ENCODE assay signal across 1 cellular context in the genomic region with DNA sequence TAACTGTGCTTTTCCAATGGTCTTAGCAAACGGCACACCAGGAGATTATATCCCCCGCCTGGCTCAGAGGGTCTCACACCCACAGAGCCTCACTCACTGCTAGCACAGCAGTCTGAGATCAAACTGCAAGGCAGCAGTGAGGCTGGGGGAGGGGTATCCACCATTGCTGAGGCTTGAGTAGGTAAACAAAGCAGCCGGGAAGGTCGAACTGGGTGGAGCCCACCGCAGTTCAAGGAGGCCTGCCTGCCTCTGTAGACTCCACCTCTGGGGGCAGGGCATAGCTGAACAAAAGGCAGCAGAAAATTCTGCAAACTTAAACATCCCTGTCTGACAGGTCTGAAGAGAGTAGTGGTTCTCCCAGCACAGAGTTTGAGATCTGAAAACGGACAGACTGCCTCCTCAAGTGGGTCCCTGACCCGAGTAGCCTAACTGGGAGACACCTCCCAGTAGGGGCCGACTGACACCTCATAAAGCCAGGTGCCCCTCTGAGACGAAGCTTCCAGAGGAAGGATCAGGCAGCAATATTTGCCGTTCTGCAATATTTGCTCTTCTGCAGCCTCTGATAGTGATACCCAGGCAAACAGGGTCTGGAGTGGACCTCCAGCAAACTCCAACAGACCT.
A peak's percentile ranks its signal among the peaks of the same experiment; 100 is the strongest.
TF ChIP-seq lines count a peak whose summit lies in the region.
"Not testable (repeated sequence)": the region's sequence is repeated elsewhere in the genome, so short reads cannot be mapped to it uniquely, and the experiment has no call there.

No MANE protein-coding gene starts in this region.

TF ChIP-seq in HepG2, 621 proteins besides CTCF, POLR2A, EP300 and RAD21 (continued from another document and continues in another):
- TF ChIP-seq, protein P1, sequence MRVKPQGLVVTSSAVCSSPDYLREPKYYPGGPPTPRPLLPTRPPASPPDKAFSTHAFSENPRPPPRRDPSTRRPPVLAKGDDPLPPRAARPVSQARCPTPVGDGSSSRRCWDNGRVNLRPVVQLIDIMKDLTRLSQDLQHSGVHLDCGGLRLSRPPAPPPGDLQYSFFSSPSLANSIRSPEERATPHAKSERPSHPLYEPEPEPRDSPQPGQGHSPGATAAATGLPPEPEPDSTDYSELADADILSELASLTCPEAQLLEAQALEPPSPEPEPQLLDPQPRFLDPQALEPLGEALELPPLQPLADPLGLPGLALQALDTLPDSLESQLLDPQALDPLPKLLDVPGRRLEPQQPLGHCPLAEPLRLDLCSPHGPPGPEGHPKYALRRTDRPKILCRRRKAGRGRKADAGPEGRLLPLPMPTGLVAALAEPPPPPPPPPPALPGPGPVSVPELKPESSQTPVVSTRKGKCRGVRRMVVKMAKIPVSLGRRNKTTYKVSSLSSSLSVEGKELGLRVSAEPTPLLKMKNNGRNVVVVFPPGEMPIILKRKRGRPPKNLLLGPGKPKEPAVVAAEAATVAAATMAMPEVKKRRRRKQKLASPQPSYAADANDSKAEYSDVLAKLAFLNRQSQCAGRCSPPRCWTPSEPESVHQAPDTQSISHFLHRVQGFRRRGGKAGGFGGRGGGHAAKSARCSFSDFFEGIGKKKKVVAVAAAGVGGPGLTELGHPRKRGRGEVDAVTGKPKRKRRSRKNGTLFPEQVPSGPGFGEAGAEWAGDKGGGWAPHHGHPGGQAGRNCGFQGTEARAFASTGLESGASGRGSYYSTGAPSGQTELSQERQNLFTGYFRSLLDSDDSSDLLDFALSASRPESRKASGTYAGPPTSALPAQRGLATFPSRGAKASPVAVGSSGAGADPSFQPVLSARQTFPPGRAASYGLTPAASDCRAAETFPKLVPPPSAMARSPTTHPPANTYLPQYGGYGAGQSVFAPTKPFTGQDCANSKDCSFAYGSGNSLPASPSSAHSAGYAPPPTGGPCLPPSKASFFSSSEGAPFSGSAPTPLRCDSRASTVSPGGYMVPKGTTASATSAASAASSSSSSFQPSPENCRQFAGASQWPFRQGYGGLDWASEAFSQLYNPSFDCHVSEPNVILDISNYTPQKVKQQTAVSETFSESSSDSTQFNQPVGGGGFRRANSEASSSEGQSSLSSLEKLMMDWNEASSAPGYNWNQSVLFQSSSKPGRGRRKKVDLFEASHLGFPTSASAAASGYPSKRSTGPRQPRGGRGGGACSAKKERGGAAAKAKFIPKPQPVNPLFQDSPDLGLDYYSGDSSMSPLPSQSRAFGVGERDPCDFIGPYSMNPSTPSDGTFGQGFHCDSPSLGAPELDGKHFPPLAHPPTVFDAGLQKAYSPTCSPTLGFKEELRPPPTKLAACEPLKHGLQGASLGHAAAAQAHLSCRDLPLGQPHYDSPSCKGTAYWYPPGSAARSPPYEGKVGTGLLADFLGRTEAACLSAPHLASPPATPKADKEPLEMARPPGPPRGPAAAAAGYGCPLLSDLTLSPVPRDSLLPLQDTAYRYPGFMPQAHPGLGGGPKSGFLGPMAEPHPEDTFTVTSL (CRISPR knock-in tag; IDR thresholded peaks at IDR 0.05; ENCODE audit: borderline replicate concordance): peak; percentile 45; the same call in 1 of the 2 replicates
- TF ChIP-seq NCOA2 (CRISPR knock-in tag; IDR thresholded peaks at IDR 0.05) (peak; percentile 26; the same call in 1 of the 2 replicates), MIER2 (CRISPR knock-in tag; IDR thresholded peaks at IDR 0.05) (0 out of 2 replicates have a peak, but pooled peaks have one; percentile 19), FOXC1 (CRISPR knock-in tag; IDR thresholded peaks at IDR 0.05; ENCODE audit: borderline replicate concordance) (0 out of 2 replicates have a peak, but pooled peaks have one; percentile 6), MAZ (CRISPR knock-in tag; IDR thresholded peaks at IDR 0.05; ENCODE audit: low read depth) (0 out of 2 replicates have a peak, but pooled peaks have one; percentile 24), ZNF644 (CRISPR knock-in tag; IDR thresholded peaks at IDR 0.05; ENCODE audit: low read depth) (0 out of 2 replicates have a peak, but pooled peaks have one; percentile 15), HOXD1 (CRISPR knock-in tag; IDR thresholded peaks at IDR 0.05) (0 out of 2 replicates have a peak, but pooled peaks have one; percentile 71), MED1 (CRISPR knock-in tag; IDR thresholded peaks at IDR 0.05) (peak; percentile 67; the same call in 1 of the 2 replicates), PAWR (CRISPR knock-in tag; IDR thresholded peaks at IDR 0.05; ENCODE audit: borderline replicate concordance) (0 out of 2 replicates have a peak, but pooled peaks have one; percentile 56)
- TF ChIP-seq MAZ (IDR thresholded peaks at IDR 0.05; ENCODE audit: borderline replicate concordance, low read depth, low read length): not testable (repeated sequence)
- TF ChIP-seq, protein P2, sequence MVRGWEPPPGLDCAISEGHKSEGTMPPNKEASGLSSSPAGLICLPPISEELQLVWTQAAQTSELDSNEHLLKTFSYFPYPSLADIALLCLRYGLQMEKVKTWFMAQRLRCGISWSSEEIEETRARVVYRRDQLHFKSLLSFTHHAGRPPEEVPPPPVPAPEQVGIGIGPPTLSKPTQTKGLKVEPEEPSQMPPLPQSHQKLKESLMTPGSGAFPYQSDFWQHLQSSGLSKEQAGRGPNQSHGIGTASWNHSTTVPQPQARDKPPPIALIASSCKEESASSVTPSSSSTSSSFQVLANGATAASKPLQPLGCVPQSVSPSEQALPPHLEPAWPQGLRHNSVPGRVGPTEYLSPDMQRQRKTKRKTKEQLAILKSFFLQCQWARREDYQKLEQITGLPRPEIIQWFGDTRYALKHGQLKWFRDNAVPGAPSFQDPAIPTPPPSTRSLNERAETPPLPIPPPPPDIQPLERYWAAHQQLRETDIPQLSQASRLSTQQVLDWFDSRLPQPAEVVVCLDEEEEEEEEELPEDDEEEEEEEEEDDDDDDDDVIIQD (CRISPR knock-in tag; IDR thresholded peaks at IDR 0.05; ENCODE audit: low read depth): peak; percentile 44; the same call in 1 of the 2 replicates
- TF ChIP-seq, protein P3, sequence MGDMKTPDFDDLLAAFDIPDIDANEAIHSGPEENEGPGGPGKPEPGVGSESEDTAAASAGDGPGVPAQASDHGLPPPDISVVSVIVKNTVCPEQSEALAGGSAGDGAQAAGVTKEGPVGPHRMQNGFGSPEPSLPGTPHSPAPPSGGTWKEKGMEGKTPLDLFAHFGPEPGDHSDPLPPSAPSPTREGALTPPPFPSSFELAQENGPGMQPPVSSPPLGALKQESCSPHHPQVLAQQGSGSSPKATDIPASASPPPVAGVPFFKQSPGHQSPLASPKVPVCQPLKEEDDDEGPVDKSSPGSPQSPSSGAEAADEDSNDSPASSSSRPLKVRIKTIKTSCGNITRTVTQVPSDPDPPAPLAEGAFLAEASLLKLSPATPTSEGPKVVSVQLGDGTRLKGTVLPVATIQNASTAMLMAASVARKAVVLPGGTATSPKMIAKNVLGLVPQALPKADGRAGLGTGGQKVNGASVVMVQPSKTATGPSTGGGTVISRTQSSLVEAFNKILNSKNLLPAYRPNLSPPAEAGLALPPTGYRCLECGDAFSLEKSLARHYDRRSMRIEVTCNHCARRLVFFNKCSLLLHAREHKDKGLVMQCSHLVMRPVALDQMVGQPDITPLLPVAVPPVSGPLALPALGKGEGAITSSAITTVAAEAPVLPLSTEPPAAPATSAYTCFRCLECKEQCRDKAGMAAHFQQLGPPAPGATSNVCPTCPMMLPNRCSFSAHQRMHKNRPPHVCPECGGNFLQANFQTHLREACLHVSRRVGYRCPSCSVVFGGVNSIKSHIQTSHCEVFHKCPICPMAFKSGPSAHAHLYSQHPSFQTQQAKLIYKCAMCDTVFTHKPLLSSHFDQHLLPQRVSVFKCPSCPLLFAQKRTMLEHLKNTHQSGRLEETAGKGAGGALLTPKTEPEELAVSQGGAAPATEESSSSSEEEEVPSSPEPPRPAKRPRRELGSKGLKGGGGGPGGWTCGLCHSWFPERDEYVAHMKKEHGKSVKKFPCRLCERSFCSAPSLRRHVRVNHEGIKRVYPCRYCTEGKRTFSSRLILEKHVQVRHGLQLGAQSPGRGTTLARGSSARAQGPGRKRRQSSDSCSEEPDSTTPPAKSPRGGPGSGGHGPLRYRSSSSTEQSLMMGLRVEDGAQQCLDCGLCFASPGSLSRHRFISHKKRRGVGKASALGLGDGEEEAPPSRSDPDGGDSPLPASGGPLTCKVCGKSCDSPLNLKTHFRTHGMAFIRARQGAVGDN (CRISPR knock-in tag; IDR thresholded peaks at IDR 0.05): peak; percentile 66
- TF ChIP-seq, protein P4, sequence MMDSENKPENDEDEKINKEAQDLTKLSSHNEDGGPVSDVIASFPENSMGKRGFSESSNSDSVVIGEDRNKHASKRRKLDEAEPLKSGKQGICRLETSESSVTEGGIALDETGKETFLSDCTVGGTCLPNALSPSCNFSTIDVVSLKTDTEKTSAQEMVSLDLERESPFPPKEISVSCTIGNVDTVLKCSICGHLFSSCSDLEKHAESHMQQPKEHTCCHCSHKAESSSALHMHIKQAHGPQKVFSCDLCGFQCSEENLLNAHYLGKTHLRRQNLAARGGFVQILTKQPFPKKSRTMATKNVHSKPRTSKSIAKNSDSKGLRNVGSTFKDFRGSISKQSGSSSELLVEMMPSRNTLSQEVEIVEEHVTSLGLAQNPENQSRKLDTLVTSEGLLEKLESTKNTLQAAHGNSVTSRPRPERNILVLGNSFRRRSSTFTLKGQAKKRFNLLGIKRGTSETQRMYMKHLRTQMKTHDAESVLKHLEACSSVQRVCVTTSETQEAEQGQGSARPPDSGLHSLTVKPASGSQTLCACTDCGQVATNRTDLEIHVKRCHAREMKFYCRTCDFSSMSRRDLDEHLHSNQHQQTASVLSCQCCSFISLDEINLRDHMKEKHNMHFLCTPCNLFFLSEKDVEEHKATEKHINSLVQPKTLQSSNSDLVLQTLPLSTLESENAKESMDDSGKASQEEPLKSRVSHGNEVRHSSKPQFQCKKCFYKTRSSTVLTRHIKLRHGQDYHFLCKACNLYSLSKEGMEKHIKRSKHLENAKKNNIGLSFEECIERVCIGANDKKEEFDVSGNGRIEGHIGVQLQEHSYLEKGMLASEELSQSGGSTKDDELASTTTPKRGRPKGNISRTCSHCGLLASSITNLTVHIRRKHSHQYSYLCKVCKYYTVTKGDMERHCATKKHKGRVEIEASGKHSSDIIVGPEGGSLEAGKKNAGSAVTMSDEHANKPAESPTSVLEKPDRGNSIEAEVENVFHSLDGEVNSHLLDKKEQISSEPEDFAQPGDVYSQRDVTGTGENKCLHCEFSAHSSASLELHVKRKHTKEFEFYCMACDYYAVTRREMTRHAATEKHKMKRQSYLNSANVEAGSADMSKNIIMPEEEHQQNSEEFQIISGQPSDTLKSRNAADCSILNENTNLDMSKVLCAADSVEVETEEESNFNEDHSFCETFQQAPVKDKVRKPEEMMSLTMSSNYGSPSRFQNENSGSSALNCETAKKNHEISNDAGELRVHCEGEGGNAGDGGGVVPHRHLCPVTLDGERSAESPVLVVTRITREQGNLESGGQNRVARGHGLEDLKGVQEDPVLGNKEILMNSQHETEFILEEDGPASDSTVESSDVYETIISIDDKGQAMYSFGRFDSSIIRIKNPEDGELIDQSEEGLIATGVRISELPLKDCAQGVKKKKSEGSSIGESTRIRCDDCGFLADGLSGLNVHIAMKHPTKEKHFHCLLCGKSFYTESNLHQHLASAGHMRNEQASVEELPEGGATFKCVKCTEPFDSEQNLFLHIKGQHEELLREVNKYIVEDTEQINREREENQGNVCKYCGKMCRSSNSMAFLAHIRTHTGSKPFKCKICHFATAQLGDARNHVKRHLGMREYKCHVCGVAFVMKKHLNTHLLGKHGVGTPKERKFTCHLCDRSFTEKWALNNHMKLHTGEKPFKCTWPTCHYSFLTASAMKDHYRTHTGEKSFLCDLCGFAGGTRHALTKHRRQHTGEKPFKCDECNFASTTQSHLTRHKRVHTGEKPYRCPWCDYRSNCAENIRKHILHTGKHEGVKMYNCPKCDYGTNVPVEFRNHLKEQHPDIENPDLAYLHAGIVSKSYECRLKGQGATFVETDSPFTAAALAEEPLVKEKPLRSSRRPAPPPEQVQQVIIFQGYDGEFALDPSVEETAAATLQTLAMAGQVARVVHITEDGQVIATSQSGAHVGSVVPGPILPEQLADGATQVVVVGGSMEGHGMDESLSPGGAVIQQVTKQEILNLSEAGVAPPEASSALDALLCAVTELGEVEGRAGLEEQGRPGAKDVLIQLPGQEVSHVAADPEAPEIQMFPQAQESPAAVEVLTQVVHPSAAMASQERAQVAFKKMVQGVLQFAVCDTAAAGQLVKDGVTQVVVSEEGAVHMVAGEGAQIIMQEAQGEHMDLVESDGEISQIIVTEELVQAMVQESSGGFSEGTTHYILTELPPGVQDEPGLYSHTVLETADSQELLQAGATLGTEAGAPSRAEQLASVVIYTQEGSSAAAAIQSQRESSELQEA (CRISPR knock-in tag; IDR thresholded peaks at IDR 0.05; ENCODE audit: not compliant biosample characterization): peak; percentile 69
- TF ChIP-seq, protein P5, sequence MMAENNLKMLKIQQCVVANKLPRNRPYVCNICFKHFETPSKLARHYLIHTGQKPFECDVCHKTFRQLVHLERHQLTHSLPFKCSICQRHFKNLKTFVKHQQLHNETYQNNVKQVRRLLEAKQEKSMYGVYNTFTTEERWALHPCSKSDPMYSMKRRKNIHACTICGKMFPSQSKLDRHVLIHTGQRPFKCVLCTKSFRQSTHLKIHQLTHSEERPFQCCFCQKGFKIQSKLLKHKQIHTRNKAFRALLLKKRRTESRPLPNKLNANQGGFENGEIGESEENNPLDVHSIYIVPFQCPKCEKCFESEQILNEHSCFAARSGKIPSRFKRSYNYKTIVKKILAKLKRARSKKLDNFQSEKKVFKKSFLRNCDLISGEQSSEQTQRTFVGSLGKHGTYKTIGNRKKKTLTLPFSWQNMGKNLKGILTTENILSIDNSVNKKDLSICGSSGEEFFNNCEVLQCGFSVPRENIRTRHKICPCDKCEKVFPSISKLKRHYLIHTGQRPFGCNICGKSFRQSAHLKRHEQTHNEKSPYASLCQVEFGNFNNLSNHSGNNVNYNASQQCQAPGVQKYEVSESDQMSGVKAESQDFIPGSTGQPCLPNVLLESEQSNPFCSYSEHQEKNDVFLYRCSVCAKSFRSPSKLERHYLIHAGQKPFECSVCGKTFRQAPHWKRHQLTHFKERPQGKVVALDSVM (CRISPR knock-in tag; IDR thresholded peaks at IDR 0.05): peak; percentile 67
- TF ChIP-seq, protein P6, sequence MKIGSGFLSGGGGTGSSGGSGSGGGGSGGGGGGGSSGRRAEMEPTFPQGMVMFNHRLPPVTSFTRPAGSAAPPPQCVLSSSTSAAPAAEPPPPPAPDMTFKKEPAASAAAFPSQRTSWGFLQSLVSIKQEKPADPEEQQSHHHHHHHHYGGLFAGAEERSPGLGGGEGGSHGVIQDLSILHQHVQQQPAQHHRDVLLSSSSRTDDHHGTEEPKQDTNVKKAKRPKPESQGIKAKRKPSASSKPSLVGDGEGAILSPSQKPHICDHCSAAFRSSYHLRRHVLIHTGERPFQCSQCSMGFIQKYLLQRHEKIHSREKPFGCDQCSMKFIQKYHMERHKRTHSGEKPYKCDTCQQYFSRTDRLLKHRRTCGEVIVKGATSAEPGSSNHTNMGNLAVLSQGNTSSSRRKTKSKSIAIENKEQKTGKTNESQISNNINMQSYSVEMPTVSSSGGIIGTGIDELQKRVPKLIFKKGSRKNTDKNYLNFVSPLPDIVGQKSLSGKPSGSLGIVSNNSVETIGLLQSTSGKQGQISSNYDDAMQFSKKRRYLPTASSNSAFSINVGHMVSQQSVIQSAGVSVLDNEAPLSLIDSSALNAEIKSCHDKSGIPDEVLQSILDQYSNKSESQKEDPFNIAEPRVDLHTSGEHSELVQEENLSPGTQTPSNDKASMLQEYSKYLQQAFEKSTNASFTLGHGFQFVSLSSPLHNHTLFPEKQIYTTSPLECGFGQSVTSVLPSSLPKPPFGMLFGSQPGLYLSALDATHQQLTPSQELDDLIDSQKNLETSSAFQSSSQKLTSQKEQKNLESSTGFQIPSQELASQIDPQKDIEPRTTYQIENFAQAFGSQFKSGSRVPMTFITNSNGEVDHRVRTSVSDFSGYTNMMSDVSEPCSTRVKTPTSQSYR (CRISPR knock-in tag; IDR thresholded peaks at IDR 0.05; ENCODE audit: borderline replicate concordance): peak; percentile 93
